ENCODE assay signal across 29 cellular contexts in the genomic region with DNA sequence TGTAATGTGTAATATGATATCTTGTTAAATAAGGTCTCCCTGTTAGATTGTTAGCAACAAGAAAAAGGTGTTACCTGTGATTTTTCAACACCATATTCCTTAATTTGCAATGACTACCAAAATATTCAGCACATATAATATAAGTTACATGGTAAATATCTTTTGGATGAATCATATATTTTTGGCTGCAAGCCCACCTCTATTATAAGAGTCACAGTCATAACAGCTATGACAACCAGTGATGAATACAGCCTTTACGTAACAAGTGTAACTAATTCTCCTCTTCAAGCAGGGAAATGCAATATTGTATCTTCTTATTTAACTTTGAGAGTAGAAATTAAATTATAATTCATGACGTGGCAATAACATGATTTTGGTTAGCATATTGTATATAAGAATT.
DNase-seq lines count a peak whose midpoint lies in the region; ATAC-seq and TF ChIP-seq lines count a peak whose summit lies in the region.
"Had no signal": no experiment of that assay in that cellular context is flagged by ENCODE, and none has a peak within 500 bp of the region (broad histone marks: within the 10 kb centered on the region; RNA-seq: fewer than 3 reads in every experiment).

No MANE protein-coding gene starts in this region.

- no peaks in the 10 kb centered on the region for H3K36me3 Mint-ChIP-seq in effector memory CD8-positive, alpha-beta T cell (ENCODE audit: insufficient read depth)
- no peaks in the 10 kb centered on the region for H3K36me3 Mint-ChIP-seq in T-helper 17 cell (ENCODE audit: low read depth)
- H3K36me3 Mint-ChIP-seq: activated naive CD8-positive, alpha-beta T cell; CD4-positive, CD25-positive, alpha-beta regulatory T cell had no signal

- H3K9me3 Mint-ChIP-seq in effector memory CD8-positive, alpha-beta T cell = no peaks in the 10 kb centered on the region
- H3K9me3 Mint-ChIP-seq: activated CD4-positive, alpha-beta T cell treated with anti-CD3 and anti-CD28 coated beads, Interleukin-2, amount 10 ng/mL, durations not matched to agents 24 days and 14 days had no signal

- no peaks in the 10 kb centered on the region for H3K36me3 ChIP-seq in PC-3 (ENCODE audit: low read depth, low read length)
- no peaks in the 10 kb centered on the region for H3K36me3 ChIP-seq in mammary epithelial cell (ENCODE audit: insufficient read depth, low read length)
- H3K36me3 ChIP-seq: upper lobe of left lung had no signal

- H3K4me3 ChIP-seq in PC-3 (ENCODE audit: low read length) = no peak overlapping the region
- H3K4me3 ChIP-seq in mammary epithelial cell (replicated peaks in 1 of 3; ENCODE audit: insufficient read depth in 1 of 3, low read depth in 2 of 3, low read length in 3 of 3) = no peak overlapping the region
- H3K4me3 ChIP-seq: A549, skin epidermis, upper lobe of left lung had no signal

- no peaks in the 10 kb centered on the region for H3K9me2 ChIP-seq in PC-3 (replicated peaks; ENCODE audit: low read length)

- TF ChIP-seq CTCF in PC-3 (conservative IDR thresholded peaks at IDR 0.05; ENCODE audit: low read depth, low read length) (no peak), mammary epithelial cell (conservative IDR thresholded peaks at IDR 0.05 in 1 of 2, IDR thresholded peaks at IDR 0.05 in 1 of 2; ENCODE audit: extremely low read depth in 1 of 2, insufficient read depth in 1 of 2, low read depth in 1 of 2, low read length in 2 of 2) (no peak)

- H3K9ac ChIP-seq in PC-3 (ENCODE audit: low read length) (no peak overlapping the region), mammary epithelial cell (ENCODE audit: insufficient read depth, low read length) (no peak overlapping the region)

- BruUV-seq in PC-3 (replicated peaks; lab: Mats Ljungman, UMichigan) (no TSS peak), mammary epithelial cell (replicated peaks; lab: Mats Ljungman, UMichigan) (no TSS peak)

- no peaks in the 10 kb centered on the region for H3K4me1 Mint-ChIP-seq in effector memory CD8-positive, alpha-beta T cell (ENCODE audit: low read depth in 2 of 2)
- H3K4me1 Mint-ChIP-seq in T-helper 17 cell = no peaks in the 10 kb centered on the region
- H3K4me1 Mint-ChIP-seq: activated CD4-positive, alpha-beta T cell treated with anti-CD3 and anti-CD28 coated beads, Interleukin-2, amount 10 ng/mL, durations not matched to agents 24 days and 14 days; CD4-positive, CD25-positive, alpha-beta regulatory T cell; central memory CD8-positive, alpha-beta T cell; nephron had no signal

- dilution Hi-C loops in mammary epithelial cell (cut with HindIII; ENCODE audit: low sequenced_read_pairs) = no loop called here

- CTCF ChIA-PET in PC-3 (lab: Charles Lee) = no interaction called here
- CTCF ChIA-PET in mammary epithelial cell (lab: Charles Lee; ENCODE audit: low non-redundant PET) = no interaction called here

- POLR2A ChIA-PET in PC-3 (lab: Charles Lee; ENCODE audit: unreplicated experiment) = interaction anchor here (0.6 kb wide), 1 partner anchor 9 kb away, joined by 18 read pairs; no protein-coding TSS in a partner anchor

- no peaks in the 10 kb centered on the region for H3K27me3 Mint-ChIP-seq in effector memory CD8-positive, alpha-beta T cell
- no peaks in the 10 kb centered on the region for H3K27me3 Mint-ChIP-seq in T-helper 17 cell
- H3K27me3 Mint-ChIP-seq: activated CD4-positive, alpha-beta T cell treated with anti-CD3 and anti-CD28 coated beads, Interleukin-2, amount 10 ng/mL, durations not matched to agents 24 days and 14 days; activated naive CD8-positive, alpha-beta T cell; CD4-positive, CD25-positive, alpha-beta regulatory T cell; central memory CD8-positive, alpha-beta T cell had no signal

- H3K27me3 ChIP-seq in PC-3 (ENCODE audit: low read length) = no peaks in the 10 kb centered on the region
- H3K27me3 ChIP-seq in mammary epithelial cell (ENCODE audit: insufficient read depth, low read length) = no peaks in the 10 kb centered on the region
- H3K27me3 ChIP-seq: upper lobe of left lung had no signal

- no peaks in the 10 kb centered on the region for H3F3A ChIP-seq in PC-3 (ENCODE audit: low read length, unreplicated experiment)

- no peak overlapping the region for H3K4me2 ChIP-seq in PC-3 (ENCODE audit: low read length)
- no peak overlapping the region for H3K4me2 ChIP-seq in mammary epithelial cell (ENCODE audit: insufficient read depth, low read depth, low read length)
- H3K4me2 ChIP-seq: A549 had no signal

- DNase-seq in EH (ENCODE audit: low read depth) (peak; percentile 0), PC-3 (peak; percentile 65), mammary epithelial cell (peak; percentile 61), foreskin melanocyte (peak; percentile 12), dedifferentiated amniotic fluid mesenchymal stem cell (ENCODE audit: extremely low spot score) (no peak), NCI-H1694 treated with DMSO at 0.1 percent for 48 hours (lab: John Stamatoyannopoulos, UW) (no peak), T-helper 17 cell (no peak)
- no peak for DNase-seq in effector memory CD8-positive, alpha-beta T cell
- DNase-seq: activated CD4-positive, alpha-beta T cell treated with anti-CD3 and anti-CD28 coated beads, Interleukin-2, amount 10 ng/mL, durations not matched to agents 24 days and 14 days; activated CD8-positive, alpha-beta memory T cell treated with anti-CD3 and anti-CD28 coated beads for 24 hours; AML-193; anterior cingulate cortex; CD4-positive, CD25-positive, alpha-beta regulatory T cell; GOT3; hypothalamus; left colon; NCI-H1048; NCI-H187; NCI-H510A treated with DMSO at 0.1 percent for 48 hours; SHP77 treated with DMSO at 0.1 percent for 48 hours; stimulated activated naive CD4-positive, alpha-beta T cell; SW 1271; T1000; upper lobe of left lung had no signal

- H2AFZ ChIP-seq in PC-3 (ENCODE audit: low read length) = no peak overlapping the region
- H2AFZ ChIP-seq in mammary epithelial cell (ENCODE audit: low read depth, low read length) = no peak overlapping the region

- in situ Hi-C loops in mammary epithelial cell (cut with MboI; ENCODE audit: low sequenced_read_pairs in 2 of 2) = no loop called here

- whole genome bisulfite sequencing in mammary epithelial cell (ENCODE audit: low coverage, missing lambda C conversion rate) = 6% methylated on average over 2 of the region's 2 CpGs

- no peaks in the 10 kb centered on the region for H3K79me2 ChIP-seq in PC-3 (ENCODE audit: low read length)
- H3K79me2 ChIP-seq in mammary epithelial cell (ENCODE audit: insufficient read depth, low read length) = no peaks in the 10 kb centered on the region

- H3K4me3 Mint-ChIP-seq in effector memory CD8-positive, alpha-beta T cell = no peak overlapping the region
- H3K4me3 Mint-ChIP-seq in T-helper 17 cell = no peak overlapping the region
- H3K4me3 Mint-ChIP-seq: activated CD4-positive, alpha-beta T cell treated with anti-CD3 and anti-CD28 coated beads, Interleukin-2, amount 10 ng/mL, durations not matched to agents 24 days and 14 days; activated naive CD8-positive, alpha-beta T cell; CD4-positive, CD25-positive, alpha-beta regulatory T cell; central memory CD8-positive, alpha-beta T cell; nephron had no signal

- no peaks in the 10 kb centered on the region for H4K20me1 ChIP-seq in PC-3 (ENCODE audit: low read length)
- H4K20me1 ChIP-seq in mammary epithelial cell (ENCODE audit: insufficient read depth, low read length) = no peaks in the 10 kb centered on the region

- H3K9me3 ChIP-seq in PC-3 (ENCODE audit: low read length) (no peaks in the 10 kb centered on the region), mammary epithelial cell (replicated peaks; ENCODE audit: insufficient read depth, low read length) (no peaks in the 10 kb centered on the region), T-helper 17 cell (ENCODE audit: control insufficient read depth, low read length, poor library complexity, severe bottlenecking) (no peaks in the 10 kb centered on the region)
- H3K9me3 ChIP-seq: A549 had no signal

- no peak overlapping the region for H3K27ac ChIP-seq in PC-3 (ENCODE audit: low read length)
- no peak overlapping the region for H3K27ac ChIP-seq in mammary epithelial cell (ENCODE audit: insufficient read depth, low read depth, low read length)
- H3K27ac ChIP-seq: A549, skin epidermis, upper lobe of left lung had no signal

- intact Hi-C loops in PC-3 (cut with micrococcal nuclease) = no loop called here
- intact Hi-C loops in mammary epithelial cell (cut with micrococcal nuclease) = no loop called here

- ATAC-seq in PC-3 (no peak), T-helper 17 cell (no peak)
- ATAC-seq in effector memory CD8-positive, alpha-beta T cell (replicated peaks) = no peak
- ATAC-seq: A549, left colon had no signal

- no peak overlapping the region for H3K27ac Mint-ChIP-seq in effector memory CD8-positive, alpha-beta T cell
- H3K27ac Mint-ChIP-seq in T-helper 17 cell = no peak overlapping the region
- H3K27ac Mint-ChIP-seq: activated CD4-positive, alpha-beta T cell treated with anti-CD3 and anti-CD28 coated beads, Interleukin-2, amount 10 ng/mL, durations not matched to agents 24 days and 14 days; activated naive CD8-positive, alpha-beta T cell; CD4-positive, CD25-positive, alpha-beta regulatory T cell; nephron had no signal

- H3K4me1 ChIP-seq in PC-3 (ENCODE audit: insufficient read depth, low read length) (no peaks in the 10 kb centered on the region), mammary epithelial cell (ENCODE audit: insufficient read depth, low read length) (no peaks in the 10 kb centered on the region)
- H3K4me1 ChIP-seq: A549, upper lobe of left lung had no signal

Comparison
In these comparisons a context has a peak if more than half of its experiments do, and no peak if none do; other contexts are left out.
1. DNase-seq: peak in EH (single experiment), PC-3 (single experiment), mammary epithelial cell (single experiment) and foreskin melanocyte (single experiment); none in effector memory CD8-positive, alpha-beta T cell (0 of 3), dedifferentiated amniotic fluid mesenchymal stem cell (single experiment), NCI-H1694 treated with DMSO at 0.1 percent for 48 hours (single experiment) and T-helper 17 cell (0 of 3).